ENCODE assay signal across 18 cellular contexts in genomic region chr6:5484692-5485091, GRCh38.
"Had no signal": no experiment of that assay in that cellular context is flagged by ENCODE, and none has a peak within 500 bp of the region (broad histone marks: within the 10 kb centered on the region; RNA-seq: fewer than 3 reads in every experiment).

No MANE protein-coding gene starts in this region.

- DNase-seq: KBM-7, MV-4-11, NCI-H1048, NCI-H1105, NCI-H1417, NCI-H1436 treated with DMSO at 0.1 percent for 48 hours, NCI-H187, NCI-H2029, NCI-H2081 treated with DMSO at 0.1 percent for 48 hours, NCI-H2227 treated with DMSO at 0.1 percent for 48 hours, NCI-H526 treated with DMSO at 0.1 percent for 48 hours, NCI-H774, Right ventricle myocardium superior, RPMI8226, SIG-M5, SK-N-SH, SW 1271, T-cell had no signal

- H3K9me3 ChIP-seq: SK-N-SH had no signal

- H3K27me3 Mint-ChIP-seq: T-cell had no signal

- H3K4me2 ChIP-seq: SK-N-SH had no signal

- ATAC-seq: T-cell had no signal

- H3K9me3 Mint-ChIP-seq: T-cell had no signal

- H3K27ac Mint-ChIP-seq: T-cell had no signal

- H3K9ac ChIP-seq: SK-N-SH had no signal

- H3K4me3 Mint-ChIP-seq: T-cell had no signal
